Comparison of ENCODE assay signal across 18 cellular contexts in genomic region chr2:61214171-61214570, GRCh38. TPM values are rescaled to one million over a fixed set of nuclear protein-coding genes. Genes with fewer than 3 reads are reported as not detected.
A peak's percentile ranks its signal among the peaks of the same experiment; 100 is the strongest.
DNase-seq lines count a peak whose midpoint lies in the region; ATAC-seq, FAIRE-seq and TF ChIP-seq lines count a peak whose summit lies in the region.
"Had no signal": no experiment of that assay in that cellular context is flagged by ENCODE, and none has a peak within 500 bp of the region (broad histone marks: within the 10 kb centered on the region; RNA-seq: fewer than 3 reads in every experiment).

No MANE protein-coding gene starts in this region.

- H3K27me3 ChIP-seq in endothelial cell of umbilical vein (ENCODE audit: control insufficient read depth in 2 of 2, insufficient read depth in 2 of 2, low read length in 2 of 2) = no peaks in the 10 kb centered on the region
- H3K27me3 ChIP-seq in neural progenitor cell = no peaks in the 10 kb centered on the region

- H3K4me1 Mint-ChIP-seq in stimulated activated naive CD8-positive, alpha-beta T cell treated with anti-CD3 and anti-CD28 coated beads, Interleukin-15, Interleukin-2, amounts not matched to agents 100 ng/mL and 50 ng/mL, for 24 hours (ENCODE audit: low read depth) = no peaks in the 10 kb centered on the region
- no peaks in the 10 kb centered on the region for H3K4me1 Mint-ChIP-seq in stimulated activated naive CD8-positive, alpha-beta T cell treated with anti-CD3 and anti-CD28 coated beads, Interleukin-15, amount 100 ng/mL, for 72 hours
- H3K4me1 Mint-ChIP-seq in neural progenitor cell = no peaks in the 10 kb centered on the region
- H3K4me1 Mint-ChIP-seq: H9 had no signal

- H3K36me3 Mint-ChIP-seq in stimulated activated naive CD8-positive, alpha-beta T cell treated with anti-CD3 and anti-CD28 coated beads, Interleukin-15, Interleukin-2, amounts not matched to agents 100 ng/mL and 50 ng/mL, for 24 hours (ENCODE audit: low read depth) = peaks cover 40% of the 10 kb centered on the region
- H3K36me3 Mint-ChIP-seq in neural progenitor cell = peaks cover 13% of the 10 kb centered on the region

- intact Hi-C loops in endothelial cell of umbilical vein (cut with micrococcal nuclease) = no loop called here

- H3F3A ChIP-seq in neural progenitor cell (ENCODE audit: low read depth) = no peaks in the 10 kb centered on the region

- H3K9ac ChIP-seq in endothelial cell of umbilical vein (replicated peaks; ENCODE audit: extremely low read depth, insufficient read depth, low read length) (no peak overlapping the region), neural progenitor cell (no peak overlapping the region)

- no peak for ATAC-seq in stimulated activated naive CD8-positive, alpha-beta T cell treated with anti-CD3 and anti-CD28 coated beads, Interleukin-15, amount 100 ng/mL, for 72 hours
- ATAC-seq in GM21447 (IDR thresholded peaks at IDR 0.05; ENCODE audit: unreplicated experiment) = no peak
- ATAC-seq in stimulated activated naive CD8-positive, alpha-beta T cell treated with anti-CD3 and anti-CD28 coated beads, Interleukin-15, Interleukin-2, amounts not matched to agents 100 U/mL and 50 U/mL, for 24 hours = no peak

- H3K4me2 ChIP-seq in endothelial cell of umbilical vein (ENCODE audit: insufficient read depth, low read length) (no peak overlapping the region), neural progenitor cell (no peak overlapping the region)

- TF ChIP-seq CTCF in endothelial cell of umbilical vein (IDR thresholded peaks at IDR 0.05; ENCODE audit: extremely low read depth in 1 of 2, insufficient read depth in 1 of 2, low read depth in 1 of 2, low read length in 2 of 2) = no peak
- no peak for TF ChIP-seq CTCF in neural progenitor cell (IDR thresholded peaks at IDR 0.05)

- FAIRE-seq in endothelial cell of umbilical vein (lab: Jason Lieb, UNC) = peak; percentile 61

- CTCF ChIA-PET in endothelial cell of umbilical vein (lab: Charles Lee) = no interaction called here

- H3K4me1 ChIP-seq in endothelial cell of umbilical vein (ENCODE audit: control insufficient read depth, extremely low read depth, insufficient read depth, low read length) (no peaks in the 10 kb centered on the region), neural progenitor cell (no peaks in the 10 kb centered on the region)

- no peak for DNase-seq in stimulated activated naive CD8-positive, alpha-beta T cell treated with anti-CD3 and anti-CD28 coated beads, Interleukin-15, amount 100 ng/mL, for 72 hours
- no peak for DNase-seq in endothelial cell of umbilical vein (ENCODE audit: low read depth, low spot score)
- DNase-seq in neural progenitor cell (ENCODE audit: low spot score) = no peak
- DNase-seq in stimulated activated naive CD8-positive, alpha-beta T cell treated with anti-CD3 and anti-CD28 coated beads, Interleukin-15, Interleukin-2, amounts not matched to agents 100 U/mL and 50 U/mL, for 24 hours = no peak
- no peak for DNase-seq in SHP77 (lab: John Stamatoyannopoulos, UW)
- DNase-seq: COR-L47, DMS153, H9, KBM-7, NCI-H1417 treated with DMSO at 0.1 percent for 48 hours, NCI-H1930, NCI-H2171, NCI-H446, NCI-H69, OCI-M1 had no signal

- dilution Hi-C loops in endothelial cell of umbilical vein (cut with MboI; ENCODE audit: extremely low pct_ligation_motif_present, low sequenced_read_pairs) = no loop called here

- H3K79me2 ChIP-seq in endothelial cell of umbilical vein (ENCODE audit: control insufficient read depth, insufficient read depth, low read length) = no peaks in the 10 kb centered on the region
- no peaks in the 10 kb centered on the region for H3K79me2 ChIP-seq in neural progenitor cell (ENCODE audit: low read depth)

- BruUV-seq in endothelial cell of umbilical vein (replicated peaks; lab: Mats Ljungman, UMichigan) = no TSS peak

- peak overlapping the region; percentile 51 for H3K27ac Mint-ChIP-seq in stimulated activated naive CD8-positive, alpha-beta T cell treated with anti-CD3 and anti-CD28 coated beads, Interleukin-15, Interleukin-2, amounts not matched to agents 100 ng/mL and 50 ng/mL, for 24 hours
- no peak overlapping the region for H3K27ac Mint-ChIP-seq in stimulated activated naive CD8-positive, alpha-beta T cell treated with anti-CD3 and anti-CD28 coated beads, Interleukin-15, amount 100 ng/mL, for 72 hours
- H3K27ac Mint-ChIP-seq in neural progenitor cell = no peak overlapping the region
- H3K27ac Mint-ChIP-seq: H9 had no signal

- H2AFZ ChIP-seq in endothelial cell of umbilical vein (ENCODE audit: low read depth, low read length) = no peak overlapping the region
- H2AFZ ChIP-seq in neural progenitor cell (replicated peaks) = no peak overlapping the region

- peaks cover 4 to 14% of the 10 kb centered on the region in 2 experiments for H3K36me3 ChIP-seq in endothelial cell of umbilical vein (ENCODE audit: control insufficient read depth in 2 of 2, extremely low read depth in 1 of 2, insufficient read depth in 2 of 2, low read length in 2 of 2)
- peaks cover 15% of the 10 kb centered on the region for H3K36me3 ChIP-seq in neural progenitor cell

- H3K27ac ChIP-seq in endothelial cell of umbilical vein (ENCODE audit: insufficient read depth, low read depth, low read length) = no peak overlapping the region
- peak overlapping the region; percentile 14 for H3K27ac ChIP-seq in neural progenitor cell
- H3K27ac ChIP-seq: HL-60 had no signal

- no peak overlapping the region for H3K4me3 Mint-ChIP-seq in stimulated activated naive CD8-positive, alpha-beta T cell treated with anti-CD3 and anti-CD28 coated beads, Interleukin-15, Interleukin-2, amounts not matched to agents 100 ng/mL and 50 ng/mL, for 24 hours
- H3K4me3 Mint-ChIP-seq in stimulated activated naive CD8-positive, alpha-beta T cell treated with anti-CD3 and anti-CD28 coated beads, Interleukin-15, amount 100 ng/mL, for 72 hours = no peak overlapping the region
- no peak overlapping the region for H3K4me3 Mint-ChIP-seq in neural progenitor cell
- H3K4me3 Mint-ChIP-seq: H9 had no signal

- H3K9me3 ChIP-seq in endothelial cell of umbilical vein (replicated peaks; ENCODE audit: control insufficient read depth, insufficient read depth, low read length) (no peaks in the 10 kb centered on the region), neural progenitor cell (ENCODE audit: low read depth) (no peaks in the 10 kb centered on the region)

- TF ChIP-seq POLR2A in endothelial cell of umbilical vein (IDR thresholded peaks at IDR 0.05; ENCODE audit: low read depth, low read length) = no peak

- no peaks in the 10 kb centered on the region for H3K9me3 Mint-ChIP-seq in stimulated activated naive CD8-positive, alpha-beta T cell treated with anti-CD3 and anti-CD28 coated beads, Interleukin-15, Interleukin-2, amounts not matched to agents 100 ng/mL and 50 ng/mL, for 24 hours
- H3K9me3 Mint-ChIP-seq in stimulated activated naive CD8-positive, alpha-beta T cell treated with anti-CD3 and anti-CD28 coated beads, Interleukin-15, amount 100 ng/mL, for 72 hours = no peaks in the 10 kb centered on the region
- no peaks in the 10 kb centered on the region for H3K9me3 Mint-ChIP-seq in neural progenitor cell
- H3K9me3 Mint-ChIP-seq: H9 had no signal

- no peaks in the 10 kb centered on the region for H3K9me1 ChIP-seq in endothelial cell of umbilical vein (replicated peaks; ENCODE audit: control insufficient read depth, extremely low read depth, insufficient read depth, low read length)

- no peaks in the 10 kb centered on the region for H3K27me3 Mint-ChIP-seq in stimulated activated naive CD8-positive, alpha-beta T cell treated with anti-CD3 and anti-CD28 coated beads, Interleukin-15, Interleukin-2, amounts not matched to agents 100 ng/mL and 50 ng/mL, for 24 hours
- no peaks in the 10 kb centered on the region for H3K27me3 Mint-ChIP-seq in stimulated activated naive CD8-positive, alpha-beta T cell treated with anti-CD3 and anti-CD28 coated beads, Interleukin-15, amount 100 ng/mL, for 72 hours
- H3K27me3 Mint-ChIP-seq in neural progenitor cell (ENCODE audit: insufficient read depth, low read depth) = no peaks in the 10 kb centered on the region

- H3K4me3 ChIP-seq in endothelial cell of umbilical vein (replicated peaks in 1 of 3; ENCODE audit: insufficient read depth in 1 of 3, low read depth in 1 of 3, low read length in 3 of 3) (no peak overlapping the region), neural progenitor cell (no peak overlapping the region)

- POLR2A ChIA-PET in endothelial cell of umbilical vein (lab: Charles Lee) = no interaction called here

- H4K20me1 ChIP-seq in endothelial cell of umbilical vein (replicated peaks; ENCODE audit: control insufficient read depth, extremely low read depth, insufficient read depth, low read length) = no peaks in the 10 kb centered on the region
- no peaks in the 10 kb centered on the region for H4K20me1 ChIP-seq in neural progenitor cell (ENCODE audit: low read depth)

TF ChIP-seq in endothelial cell of umbilical vein, 7 proteins besides CTCF, POLR2A, EP300 and RAD21:
- TF ChIP-seq EZH2 (IDR thresholded peaks at IDR 0.05; ENCODE audit: borderline replicate concordance, low read depth, low read length, severe bottlenecking) (no peak), JUN (IDR thresholded peaks at IDR 0.05; ENCODE audit: borderline replicate concordance, insufficient read depth, insufficient read length, low read depth) (no peak), GATA2 (IDR thresholded peaks at IDR 0.05; ENCODE audit: insufficient read depth, insufficient read length, low read depth, low read length) (no peak), MAX (IDR thresholded peaks at IDR 0.05; ENCODE audit: insufficient read depth, insufficient read length) (no peak), FOS (IDR thresholded peaks at IDR 0.05; ENCODE audit: borderline replicate concordance, insufficient read depth, low read length) (no peak), MYC (IDR thresholded peaks at IDR 0.05; ENCODE audit: low read depth, low read length) (no peak), POLR2AphosphoS5 (IDR thresholded peaks at IDR 0.05; ENCODE audit: insufficient read depth, low read depth, low read length) (no peak)
TF ChIP-seq in endothelial cell of umbilical vein: peak in this region for 0.

RNA-seq across cellular contexts. Expression of gene C2orf74, which starts 52.2 kb away (rescaled TPM):
- total RNA-seq in endothelial cell of umbilical vein = 3.8 and 4.1 TPM in 2 replicates
- 2.9 and 5.6 TPM in 2 replicates for polyA plus RNA-seq in endothelial cell of umbilical vein
- polyA plus RNA-seq in endothelial cell of umbilical vein (2011; cell fraction: cytosol; rRNA removed) = 11.8 and 14.1 TPM in 2 replicates
- polyA plus RNA-seq in endothelial cell of umbilical vein (2011; cell fraction: nucleus; rRNA removed) = 5.1 and 5.4 TPM in 2 replicates
- 9.9 and 11.3 TPM in 2 replicates for polyA plus RNA-seq in endothelial cell of umbilical vein (2012)
- 3.3 TPM in 1 of 2 replicates, not detected in the other for polyA minus RNA-seq in endothelial cell of umbilical vein
- polyA minus RNA-seq in endothelial cell of umbilical vein (2011; cell fraction: cytosol; rRNA and poly(A)+ RNA removed) = 1.8 TPM
- polyA minus RNA-seq in endothelial cell of umbilical vein (2011; cell fraction: nucleus; rRNA and poly(A)+ RNA removed) = 0.67 TPM in 1 of 2 replicates, not detected in the other
- 17.9 and 20.9 TPM in 2 replicates for total RNA-seq in neural progenitor cell (ENCODE audit: low replicate concordance)
